Comparison of ENCODE assay signal across 1 cellular context in the genomic region with DNA sequence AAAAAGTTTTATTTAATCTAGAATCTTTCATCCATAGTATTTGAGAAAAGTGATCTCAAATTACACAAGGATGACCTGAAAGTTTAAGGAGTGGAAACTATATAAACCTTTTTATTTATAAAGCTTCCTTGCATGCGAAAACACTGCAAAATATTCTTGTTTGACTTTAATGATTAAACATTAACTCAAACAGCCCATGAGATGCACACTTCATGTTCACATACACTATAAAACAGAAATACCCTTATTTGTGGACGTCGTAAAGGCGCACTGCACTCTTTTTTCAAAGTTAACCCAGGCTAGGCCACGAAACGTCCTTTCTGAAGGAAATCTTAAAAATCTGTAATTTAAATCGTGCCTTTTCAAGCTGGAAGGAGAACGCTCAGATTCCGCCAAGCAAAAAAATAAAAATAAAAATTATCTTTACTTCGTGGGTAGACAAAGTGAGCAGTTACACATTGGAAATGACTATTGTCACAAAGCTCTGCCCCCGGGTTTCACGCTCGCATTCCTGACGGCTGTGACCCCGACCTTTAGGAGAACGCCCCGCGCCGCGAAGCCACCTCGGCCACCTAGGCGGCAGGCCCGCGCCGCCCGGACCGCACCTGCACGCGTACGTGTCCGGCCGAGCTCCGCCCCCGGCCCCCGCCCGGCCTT.
TF ChIP-seq lines count a peak whose summit lies in the region.

No MANE protein-coding gene starts in this region.

TF ChIP-seq in GM23338, 12 proteins besides CTCF, POLR2A, EP300 and RAD21 (continued from another document):
- TF ChIP-seq, protein P1, sequence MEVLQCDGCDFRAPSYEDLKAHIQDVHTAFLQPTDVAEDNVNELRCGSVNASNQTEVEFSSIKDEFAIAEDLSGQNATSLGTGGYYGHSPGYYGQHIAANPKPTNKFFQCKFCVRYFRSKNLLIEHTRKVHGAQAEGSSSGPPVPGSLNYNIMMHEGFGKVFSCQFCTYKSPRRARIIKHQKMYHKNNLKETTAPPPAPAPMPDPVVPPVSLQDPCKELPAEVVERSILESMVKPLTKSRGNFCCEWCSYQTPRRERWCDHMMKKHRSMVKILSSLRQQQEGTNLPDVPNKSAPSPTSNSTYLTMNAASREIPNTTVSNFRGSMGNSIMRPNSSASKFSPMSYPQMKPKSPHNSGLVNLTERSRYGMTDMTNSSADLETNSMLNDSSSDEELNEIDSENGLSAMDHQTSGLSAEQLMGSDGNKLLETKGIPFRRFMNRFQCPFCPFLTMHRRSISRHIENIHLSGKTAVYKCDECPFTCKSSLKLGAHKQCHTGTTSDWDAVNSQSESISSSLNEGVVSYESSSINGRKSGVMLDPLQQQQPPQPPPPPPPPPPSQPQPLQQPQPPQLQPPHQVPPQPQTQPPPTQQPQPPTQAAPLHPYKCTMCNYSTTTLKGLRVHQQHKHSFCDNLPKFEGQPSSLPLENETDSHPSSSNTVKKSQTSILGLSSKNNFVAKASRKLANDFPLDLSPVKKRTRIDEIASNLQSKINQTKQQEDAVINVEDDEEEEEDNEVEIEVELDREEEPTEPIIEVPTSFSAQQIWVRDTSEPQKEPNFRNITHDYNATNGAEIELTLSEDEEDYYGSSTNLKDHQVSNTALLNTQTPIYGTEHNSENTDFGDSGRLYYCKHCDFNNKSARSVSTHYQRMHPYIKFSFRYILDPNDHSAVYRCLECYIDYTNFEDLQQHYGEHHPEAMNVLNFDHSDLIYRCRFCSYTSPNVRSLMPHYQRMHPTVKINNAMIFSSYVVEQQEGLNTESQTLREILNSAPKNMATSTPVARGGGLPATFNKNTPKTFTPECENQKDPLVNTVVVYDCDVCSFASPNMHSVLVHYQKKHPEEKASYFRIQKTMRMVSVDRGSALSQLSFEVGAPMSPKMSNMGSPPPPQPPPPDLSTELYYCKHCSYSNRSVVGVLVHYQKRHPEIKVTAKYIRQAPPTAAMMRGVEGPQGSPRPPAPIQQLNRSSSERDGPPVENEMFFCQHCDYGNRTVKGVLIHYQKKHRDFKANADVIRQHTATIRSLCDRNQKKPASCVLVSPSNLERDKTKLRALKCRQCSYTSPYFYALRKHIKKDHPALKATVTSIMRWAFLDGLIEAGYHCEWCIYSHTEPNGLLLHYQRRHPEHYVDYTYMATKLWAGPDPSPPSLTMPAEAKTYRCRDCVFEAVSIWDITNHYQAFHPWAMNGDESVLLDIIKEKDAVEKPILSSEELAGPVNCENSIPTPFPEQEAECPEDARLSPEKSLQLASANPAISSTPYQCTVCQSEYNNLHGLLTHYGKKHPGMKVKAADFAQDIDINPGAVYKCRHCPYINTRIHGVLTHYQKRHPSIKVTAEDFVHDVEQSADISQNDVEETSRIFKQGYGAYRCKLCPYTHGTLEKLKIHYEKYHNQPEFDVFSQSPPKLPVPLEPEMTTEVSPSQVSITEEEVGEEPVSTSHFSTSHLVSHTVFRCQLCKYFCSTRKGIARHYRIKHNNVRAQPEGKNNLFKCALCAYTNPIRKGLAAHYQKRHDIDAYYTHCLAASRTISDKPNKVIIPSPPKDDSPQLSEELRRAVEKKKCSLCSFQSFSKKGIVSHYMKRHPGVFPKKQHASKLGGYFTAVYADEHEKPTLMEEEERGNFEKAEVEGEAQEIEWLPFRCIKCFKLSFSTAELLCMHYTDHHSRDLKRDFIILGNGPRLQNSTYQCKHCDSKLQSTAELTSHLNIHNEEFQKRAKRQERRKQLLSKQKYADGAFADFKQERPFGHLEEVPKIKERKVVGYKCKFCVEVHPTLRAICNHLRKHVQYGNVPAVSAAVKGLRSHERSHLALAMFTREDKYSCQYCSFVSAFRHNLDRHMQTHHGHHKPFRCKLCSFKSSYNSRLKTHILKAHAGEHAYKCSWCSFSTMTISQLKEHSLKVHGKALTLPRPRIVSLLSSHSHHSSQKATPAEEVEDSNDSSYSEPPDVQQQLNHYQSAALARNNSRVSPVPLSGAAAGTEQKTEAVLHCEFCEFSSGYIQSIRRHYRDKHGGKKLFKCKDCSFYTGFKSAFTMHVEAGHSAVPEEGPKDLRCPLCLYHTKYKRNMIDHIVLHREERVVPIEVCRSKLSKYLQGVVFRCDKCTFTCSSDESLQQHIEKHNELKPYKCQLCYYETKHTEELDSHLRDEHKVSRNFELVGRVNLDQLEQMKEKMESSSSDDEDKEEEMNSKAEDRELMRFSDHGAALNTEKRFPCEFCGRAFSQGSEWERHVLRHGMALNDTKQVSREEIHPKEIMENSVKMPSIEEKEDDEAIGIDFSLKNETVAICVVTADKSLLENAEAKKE (CRISPR knock-in tag; IDR thresholded peaks at IDR 0.05), result no peak
